In the genomic region with DNA sequence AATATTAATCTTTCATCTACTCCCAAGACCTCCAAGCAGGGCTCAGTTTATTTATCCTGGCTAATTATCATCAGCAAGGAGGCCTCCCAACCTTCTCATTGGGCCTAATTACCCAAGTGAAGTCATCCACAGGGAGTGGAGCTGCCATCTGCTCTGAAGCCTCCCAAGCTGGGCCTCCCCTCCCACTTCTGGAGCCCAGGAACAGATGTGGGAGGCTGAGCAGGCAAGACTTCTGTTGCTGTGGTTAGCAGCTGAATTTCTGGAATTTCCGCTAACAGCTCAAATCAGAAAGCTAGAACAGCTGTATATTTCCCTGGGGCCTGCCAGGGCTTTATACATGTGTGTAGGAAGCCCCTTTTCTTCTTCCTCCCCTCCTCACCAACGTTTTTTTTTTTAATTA, we compare ENCODE assay signal across 17 cellular contexts.
DNase-seq lines count a peak whose midpoint lies in the region; ATAC-seq lines count a peak whose summit lies in the region.
"Had no signal": no experiment of that assay in that cellular context is flagged by ENCODE, and none has a peak within 500 bp of the region (broad histone marks: within the 10 kb centered on the region; RNA-seq: fewer than 3 reads in every experiment).

No MANE protein-coding gene starts in this region.

- peaks cover 13 to 35% of the 10 kb centered on the region in 2 donors for H3K27me3 Mint-ChIP-seq in effector memory CD8-positive, alpha-beta T cell

- H3K4me2 ChIP-seq in BLaER1 treated with 17β-estradiol and CSF1 and Interleukin-3, amounts not matched to agents 10 nM and 100 nM: peak overlapping the region; percentile 42 to 80 (median 67)
- H3K4me2 ChIP-seq: KMS-11 had no signal

- no peaks in the 10 kb centered on the region for H3K9me3 Mint-ChIP-seq in effector memory CD8-positive, alpha-beta T cell
- H3K9me3 Mint-ChIP-seq: natural killer cell treated with Interleukin-12 subunit alpha and Interleukin-12 subunit beta and Interleukin-15 and Interleukin-18, amount 100 ng/mL, for 72 hours; stimulated activated naive CD8-positive, alpha-beta T cell treated with anti-CD3 and anti-CD28 coated beads, Interleukin-15, Interleukin-2, amounts not matched to agents 100 ng/mL and 50 ng/mL, for 24 hours had no signal

- peak; percentile 52 for ATAC-seq in HG02610 (IDR thresholded peaks at IDR 0.05; ENCODE audit: unreplicated experiment)
- no peak for ATAC-seq in effector memory CD8-positive, alpha-beta T cell (replicated peaks)
- ATAC-seq: natural killer cell treated with Interleukin-12 subunit alpha and Interleukin-12 subunit beta and Interleukin-15 and Interleukin-18, amount 100 ng/mL, for 72 hours; right lobe of liver had no signal

- H3K9me3 ChIP-seq in BLaER1 treated with 17β-estradiol and CSF1 and Interleukin-3, amounts not matched to agents 10 nM and 100 nM (replicated peaks in 1 of 11): no peaks in the 10 kb centered on the region
- H3K9me3 ChIP-seq: adrenal gland, right lobe of liver had no signal

- no peaks in the 10 kb centered on the region for H4K20me1 ChIP-seq in BLaER1 treated with 17β-estradiol and CSF1 and Interleukin-3, amounts not matched to agents 10 nM and 100 nM

- DNase-seq in amniotic epithelial cell (ENCODE audit: low read depth): peak; percentile 60
- peak; percentile 86 for DNase-seq in myocyte (ENCODE audit: low read depth)
- no peak for DNase-seq in hypothalamus (lab: John Stamatoyannopoulos, UW)
- DNase-seq in effector memory CD8-positive, alpha-beta T cell: no peak
- DNase-seq in OCI-M1 (lab: John Stamatoyannopoulos, UW): no peak
- DNase-seq in foreskin melanocyte: no peak
- DNase-seq: activated CD4-positive, CD25-positive, alpha-beta regulatory T cell; adrenal gland; cortex of kidney; left cardiac atrium; NCI-H1930; right lobe of liver had no signal

- peaks cover 18 to 58% (median 41%) of the 10 kb centered on the region in 10 experiments for H3K4me1 ChIP-seq in BLaER1 treated with 17β-estradiol and CSF1 and Interleukin-3, amounts not matched to agents 10 nM and 100 nM
- H3K4me1 ChIP-seq: adrenal gland, right lobe of liver had no signal

- H3K27me3 ChIP-seq in BLaER1 treated with 17β-estradiol and CSF1 and Interleukin-3, amounts not matched to agents 10 nM and 100 nM: no peaks in the 10 kb centered on the region
- H3K27me3 ChIP-seq: adrenal gland, right lobe of liver had no signal

- H3K27ac Mint-ChIP-seq in effector memory CD8-positive, alpha-beta T cell: no peak overlapping the region
- H3K27ac Mint-ChIP-seq: natural killer cell treated with Interleukin-12 subunit alpha and Interleukin-12 subunit beta and Interleukin-15 and Interleukin-18, amount 100 ng/mL, for 72 hours; stimulated activated naive CD8-positive, alpha-beta T cell treated with anti-CD3 and anti-CD28 coated beads, Interleukin-15, Interleukin-2, amounts not matched to agents 100 ng/mL and 50 ng/mL, for 24 hours had no signal

- H3K27ac ChIP-seq in BLaER1 treated with 17β-estradiol and CSF1 and Interleukin-3, amounts not matched to agents 10 nM and 100 nM: peak overlapping the region in 5 of 11 experiments; percentile 37 to 65 (median 53); a peak in 7 of 22 replicates
- H3K27ac ChIP-seq: adrenal gland, KMS-11, right lobe of liver had no signal

- no peak overlapping the region for H3K4me3 ChIP-seq in BLaER1 treated with 17β-estradiol and CSF1 and Interleukin-3, amounts not matched to agents 10 nM and 100 nM
- H3K4me3 ChIP-seq: adrenal gland, right lobe of liver had no signal

- H3K36me3 Mint-ChIP-seq in effector memory CD8-positive, alpha-beta T cell (ENCODE audit: insufficient read depth): no peaks in the 10 kb centered on the region
- H3K36me3 Mint-ChIP-seq: natural killer cell treated with Interleukin-12 subunit alpha and Interleukin-12 subunit beta and Interleukin-15 and Interleukin-18, amount 100 ng/mL, for 72 hours had no signal

- H3K36me3 ChIP-seq in BLaER1 treated with 17β-estradiol and CSF1 and Interleukin-3, amounts not matched to agents 10 nM and 100 nM: no peaks in the 10 kb centered on the region
- H3K36me3 ChIP-seq: adrenal gland, right lobe of liver had no signal

- H3K4me3 Mint-ChIP-seq in effector memory CD8-positive, alpha-beta T cell: no peak overlapping the region
- H3K4me3 Mint-ChIP-seq: natural killer cell treated with Interleukin-12 subunit alpha and Interleukin-12 subunit beta and Interleukin-15 and Interleukin-18, amount 100 ng/mL, for 72 hours; stimulated activated naive CD8-positive, alpha-beta T cell treated with anti-CD3 and anti-CD28 coated beads, Interleukin-15, Interleukin-2, amounts not matched to agents 100 ng/mL and 50 ng/mL, for 24 hours had no signal

- peak overlapping the region in 2 of 11 experiments; percentile 2 to 22; a peak in 1 of 22 replicates for H3K9ac ChIP-seq in BLaER1 treated with 17β-estradiol and CSF1 and Interleukin-3, amounts not matched to agents 10 nM and 100 nM
- H3K9ac ChIP-seq: KMS-11 had no signal

- H3K4me1 Mint-ChIP-seq in effector memory CD8-positive, alpha-beta T cell (ENCODE audit: low read depth in 2 of 2): no peaks in the 10 kb centered on the region

Comparison
In these comparisons a context has a peak if more than half of its experiments do, and no peak if none do; other contexts are left out.
1. DNase-seq: peak in amniotic epithelial cell (single experiment) and myocyte (single experiment); none in hypothalamus (0 of 51), effector memory CD8-positive, alpha-beta T cell (0 of 3), OCI-M1 (single experiment) and foreskin melanocyte (single experiment).